In the genomic region with DNA sequence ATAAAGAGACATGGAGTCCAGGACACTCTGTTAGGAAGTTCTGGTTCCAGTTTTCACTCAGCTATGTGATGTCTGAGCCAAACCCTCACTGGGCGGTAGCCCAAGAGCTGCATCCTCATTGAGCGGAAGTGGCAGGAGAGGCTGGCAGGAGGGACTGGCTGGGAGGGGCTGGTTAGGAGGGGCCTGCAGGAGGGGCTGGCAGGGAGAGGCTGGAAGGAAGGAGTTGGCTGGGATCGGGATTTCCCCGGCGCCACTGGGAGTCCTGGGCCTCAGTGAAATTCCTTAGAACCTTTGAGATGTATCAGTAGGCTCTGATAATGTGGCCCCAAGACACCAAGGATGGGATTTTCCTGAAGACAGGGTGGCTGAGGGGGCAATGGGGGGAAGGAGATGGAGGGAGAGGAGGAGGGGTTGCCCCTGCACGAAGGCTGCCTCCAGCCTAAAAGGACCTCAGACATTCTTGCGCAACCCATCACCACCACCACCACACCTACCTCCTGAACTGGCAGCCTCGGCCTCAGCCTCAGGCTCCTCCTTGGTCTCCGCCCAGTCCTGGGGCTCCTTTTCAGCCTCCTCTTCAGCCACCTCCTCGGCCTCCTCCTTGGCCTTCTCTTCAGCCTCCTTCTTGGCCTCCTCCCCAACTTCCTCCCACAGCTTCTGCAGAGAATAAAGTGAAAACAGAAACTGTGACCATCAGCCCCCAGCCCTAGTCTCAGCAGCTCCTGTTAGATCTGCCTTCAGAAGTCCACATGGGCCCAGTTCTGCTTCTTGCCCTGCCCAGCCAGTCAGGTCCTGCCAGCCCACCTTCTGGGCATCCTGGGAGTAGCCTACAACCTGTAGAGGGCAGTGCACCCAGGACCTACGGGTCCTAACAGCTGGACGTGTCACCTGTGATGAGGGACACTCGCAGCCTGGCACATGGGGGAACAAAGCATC, we compare ENCODE assay signal across 1 cellular context.
TF ChIP-seq lines count a peak whose summit lies in the region.

No MANE protein-coding gene starts in this region.

TF ChIP-seq in HepG2, 621 proteins besides CTCF, POLR2A, EP300 and RAD21 (continued from another document and continues in another):
- TF ChIP-seq ZNF550 (CRISPR knock-in tag; IDR thresholded peaks at IDR 0.05; ENCODE audit: borderline replicate concordance) (no peak), TSC22D2 (CRISPR knock-in tag; IDR thresholded peaks at IDR 0.05; ENCODE audit: borderline replicate concordance) (no peak), FOSL2 (CRISPR knock-in tag; IDR thresholded peaks at IDR 0.05) (no peak), ZNF3 (CRISPR knock-in tag; IDR thresholded peaks at IDR 0.05) (no peak), ATF1 (CRISPR knock-in tag; IDR thresholded peaks at IDR 0.05) (no peak), ZNF230 (CRISPR knock-in tag; IDR thresholded peaks at IDR 0.05) (no peak), ZFP41 (CRISPR knock-in tag; IDR thresholded peaks at IDR 0.05; ENCODE audit: borderline replicate concordance) (no peak), KLF9 (CRISPR knock-in tag; IDR thresholded peaks at IDR 0.05; ENCODE audit: low read depth) (no peak), ZNF354B (CRISPR knock-in tag; IDR thresholded peaks at IDR 0.05) (no peak), ZNF552 (CRISPR knock-in tag; IDR thresholded peaks at IDR 0.05; ENCODE audit: borderline replicate concordance) (no peak), ZIK1 (CRISPR knock-in tag; IDR thresholded peaks at IDR 0.05; ENCODE audit: borderline replicate concordance, low read depth) (no peak), TCF12 (IDR thresholded peaks at IDR 0.05) (no peak), TCF12 (CRISPR knock-in tag; IDR thresholded peaks at IDR 0.05) (no peak), KDM3A (CRISPR knock-in tag; IDR thresholded peaks at IDR 0.05; ENCODE audit: low read depth) (no peak), TEAD2 (CRISPR knock-in tag; IDR thresholded peaks at IDR 0.05) (no peak), YY1 (IDR thresholded peaks at IDR 0.05; ENCODE audit: insufficient read depth, insufficient replicate concordance, low read depth, low read length) (no peak), ARNTL (CRISPR knock-in tag; IDR thresholded peaks at IDR 0.05) (no peak), HDAC1 (CRISPR knock-in tag; IDR thresholded peaks at IDR 0.05) (no peak), RBM22 (optimal IDR thresholded peaks at IDR 0.05; ENCODE audit: low read length) (no peak), GZF1 (CRISPR knock-in tag; IDR thresholded peaks at IDR 0.05) (no peak), ZMYM2 (CRISPR knock-in tag; IDR thresholded peaks at IDR 0.05) (no peak), TAF15 (IDR thresholded peaks at IDR 0.05; ENCODE audit: low read depth, low read length, poor library complexity, severe bottlenecking) (no peak), HHEX (CRISPR knock-in tag; IDR thresholded peaks at IDR 0.05) (no peak), SAP130 (CRISPR knock-in tag; IDR thresholded peaks at IDR 0.05; ENCODE audit: low read depth) (0 out of 2 replicates have a peak, but pooled peaks have one; percentile 11), MAZ (IDR thresholded peaks at IDR 0.05; ENCODE audit: borderline replicate concordance, low read depth, low read length) (no peak), MAZ (CRISPR knock-in tag; IDR thresholded peaks at IDR 0.05; ENCODE audit: low read depth) (no peak), ZNF883 (CRISPR knock-in tag; IDR thresholded peaks at IDR 0.05; ENCODE audit: not compliant biosample characterization) (no peak), HNRNPL (IDR thresholded peaks at IDR 0.05; ENCODE audit: low read depth, low read length) (0 out of 2 replicates have a peak, but pooled peaks have one; percentile 69), STAG1 (CRISPR knock-in tag; IDR thresholded peaks at IDR 0.05) (peak; percentile 42; the same call in 1 of the 2 replicates)
- TF ChIP-seq, protein P1, sequence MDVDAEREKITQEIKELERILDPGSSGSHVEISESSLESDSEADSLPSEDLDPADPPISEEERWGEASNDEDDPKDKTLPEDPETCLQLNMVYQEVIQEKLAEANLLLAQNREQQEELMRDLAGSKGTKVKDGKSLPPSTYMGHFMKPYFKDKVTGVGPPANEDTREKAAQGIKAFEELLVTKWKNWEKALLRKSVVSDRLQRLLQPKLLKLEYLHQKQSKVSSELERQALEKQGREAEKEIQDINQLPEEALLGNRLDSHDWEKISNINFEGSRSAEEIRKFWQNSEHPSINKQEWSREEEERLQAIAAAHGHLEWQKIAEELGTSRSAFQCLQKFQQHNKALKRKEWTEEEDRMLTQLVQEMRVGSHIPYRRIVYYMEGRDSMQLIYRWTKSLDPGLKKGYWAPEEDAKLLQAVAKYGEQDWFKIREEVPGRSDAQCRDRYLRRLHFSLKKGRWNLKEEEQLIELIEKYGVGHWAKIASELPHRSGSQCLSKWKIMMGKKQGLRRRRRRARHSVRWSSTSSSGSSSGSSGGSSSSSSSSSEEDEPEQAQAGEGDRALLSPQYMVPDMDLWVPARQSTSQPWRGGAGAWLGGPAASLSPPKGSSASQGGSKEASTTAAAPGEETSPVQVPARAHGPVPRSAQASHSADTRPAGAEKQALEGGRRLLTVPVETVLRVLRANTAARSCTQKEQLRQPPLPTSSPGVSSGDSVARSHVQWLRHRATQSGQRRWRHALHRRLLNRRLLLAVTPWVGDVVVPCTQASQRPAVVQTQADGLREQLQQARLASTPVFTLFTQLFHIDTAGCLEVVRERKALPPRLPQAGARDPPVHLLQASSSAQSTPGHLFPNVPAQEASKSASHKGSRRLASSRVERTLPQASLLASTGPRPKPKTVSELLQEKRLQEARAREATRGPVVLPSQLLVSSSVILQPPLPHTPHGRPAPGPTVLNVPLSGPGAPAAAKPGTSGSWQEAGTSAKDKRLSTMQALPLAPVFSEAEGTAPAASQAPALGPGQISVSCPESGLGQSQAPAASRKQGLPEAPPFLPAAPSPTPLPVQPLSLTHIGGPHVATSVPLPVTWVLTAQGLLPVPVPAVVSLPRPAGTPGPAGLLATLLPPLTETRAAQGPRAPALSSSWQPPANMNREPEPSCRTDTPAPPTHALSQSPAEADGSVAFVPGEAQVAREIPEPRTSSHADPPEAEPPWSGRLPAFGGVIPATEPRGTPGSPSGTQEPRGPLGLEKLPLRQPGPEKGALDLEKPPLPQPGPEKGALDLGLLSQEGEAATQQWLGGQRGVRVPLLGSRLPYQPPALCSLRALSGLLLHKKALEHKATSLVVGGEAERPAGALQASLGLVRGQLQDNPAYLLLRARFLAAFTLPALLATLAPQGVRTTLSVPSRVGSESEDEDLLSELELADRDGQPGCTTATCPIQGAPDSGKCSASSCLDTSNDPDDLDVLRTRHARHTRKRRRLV (CRISPR knock-in tag; IDR thresholded peaks at IDR 0.05): no peak
- TF ChIP-seq, protein P2, sequence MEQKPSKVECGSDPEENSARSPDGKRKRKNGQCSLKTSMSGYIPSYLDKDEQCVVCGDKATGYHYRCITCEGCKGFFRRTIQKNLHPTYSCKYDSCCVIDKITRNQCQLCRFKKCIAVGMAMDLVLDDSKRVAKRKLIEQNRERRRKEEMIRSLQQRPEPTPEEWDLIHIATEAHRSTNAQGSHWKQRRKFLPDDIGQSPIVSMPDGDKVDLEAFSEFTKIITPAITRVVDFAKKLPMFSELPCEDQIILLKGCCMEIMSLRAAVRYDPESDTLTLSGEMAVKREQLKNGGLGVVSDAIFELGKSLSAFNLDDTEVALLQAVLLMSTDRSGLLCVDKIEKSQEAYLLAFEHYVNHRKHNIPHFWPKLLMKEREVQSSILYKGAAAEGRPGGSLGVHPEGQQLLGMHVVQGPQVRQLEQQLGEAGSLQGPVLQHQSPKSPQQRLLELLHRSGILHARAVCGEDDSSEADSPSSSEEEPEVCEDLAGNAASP (CRISPR knock-in tag; IDR thresholded peaks at IDR 0.05; ENCODE audit: borderline replicate concordance): no peak
- TF ChIP-seq, protein P3, sequence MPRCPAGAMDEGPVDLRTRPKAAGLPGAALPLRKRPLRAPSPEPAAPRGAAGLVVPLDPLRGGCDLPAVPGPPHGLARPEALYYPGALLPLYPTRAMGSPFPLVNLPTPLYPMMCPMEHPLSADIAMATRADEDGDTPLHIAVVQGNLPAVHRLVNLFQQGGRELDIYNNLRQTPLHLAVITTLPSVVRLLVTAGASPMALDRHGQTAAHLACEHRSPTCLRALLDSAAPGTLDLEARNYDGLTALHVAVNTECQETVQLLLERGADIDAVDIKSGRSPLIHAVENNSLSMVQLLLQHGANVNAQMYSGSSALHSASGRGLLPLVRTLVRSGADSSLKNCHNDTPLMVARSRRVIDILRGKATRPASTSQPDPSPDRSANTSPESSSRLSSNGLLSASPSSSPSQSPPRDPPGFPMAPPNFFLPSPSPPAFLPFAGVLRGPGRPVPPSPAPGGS (CRISPR knock-in tag; IDR thresholded peaks at IDR 0.05): no peak
- TF ChIP-seq, protein P4, sequence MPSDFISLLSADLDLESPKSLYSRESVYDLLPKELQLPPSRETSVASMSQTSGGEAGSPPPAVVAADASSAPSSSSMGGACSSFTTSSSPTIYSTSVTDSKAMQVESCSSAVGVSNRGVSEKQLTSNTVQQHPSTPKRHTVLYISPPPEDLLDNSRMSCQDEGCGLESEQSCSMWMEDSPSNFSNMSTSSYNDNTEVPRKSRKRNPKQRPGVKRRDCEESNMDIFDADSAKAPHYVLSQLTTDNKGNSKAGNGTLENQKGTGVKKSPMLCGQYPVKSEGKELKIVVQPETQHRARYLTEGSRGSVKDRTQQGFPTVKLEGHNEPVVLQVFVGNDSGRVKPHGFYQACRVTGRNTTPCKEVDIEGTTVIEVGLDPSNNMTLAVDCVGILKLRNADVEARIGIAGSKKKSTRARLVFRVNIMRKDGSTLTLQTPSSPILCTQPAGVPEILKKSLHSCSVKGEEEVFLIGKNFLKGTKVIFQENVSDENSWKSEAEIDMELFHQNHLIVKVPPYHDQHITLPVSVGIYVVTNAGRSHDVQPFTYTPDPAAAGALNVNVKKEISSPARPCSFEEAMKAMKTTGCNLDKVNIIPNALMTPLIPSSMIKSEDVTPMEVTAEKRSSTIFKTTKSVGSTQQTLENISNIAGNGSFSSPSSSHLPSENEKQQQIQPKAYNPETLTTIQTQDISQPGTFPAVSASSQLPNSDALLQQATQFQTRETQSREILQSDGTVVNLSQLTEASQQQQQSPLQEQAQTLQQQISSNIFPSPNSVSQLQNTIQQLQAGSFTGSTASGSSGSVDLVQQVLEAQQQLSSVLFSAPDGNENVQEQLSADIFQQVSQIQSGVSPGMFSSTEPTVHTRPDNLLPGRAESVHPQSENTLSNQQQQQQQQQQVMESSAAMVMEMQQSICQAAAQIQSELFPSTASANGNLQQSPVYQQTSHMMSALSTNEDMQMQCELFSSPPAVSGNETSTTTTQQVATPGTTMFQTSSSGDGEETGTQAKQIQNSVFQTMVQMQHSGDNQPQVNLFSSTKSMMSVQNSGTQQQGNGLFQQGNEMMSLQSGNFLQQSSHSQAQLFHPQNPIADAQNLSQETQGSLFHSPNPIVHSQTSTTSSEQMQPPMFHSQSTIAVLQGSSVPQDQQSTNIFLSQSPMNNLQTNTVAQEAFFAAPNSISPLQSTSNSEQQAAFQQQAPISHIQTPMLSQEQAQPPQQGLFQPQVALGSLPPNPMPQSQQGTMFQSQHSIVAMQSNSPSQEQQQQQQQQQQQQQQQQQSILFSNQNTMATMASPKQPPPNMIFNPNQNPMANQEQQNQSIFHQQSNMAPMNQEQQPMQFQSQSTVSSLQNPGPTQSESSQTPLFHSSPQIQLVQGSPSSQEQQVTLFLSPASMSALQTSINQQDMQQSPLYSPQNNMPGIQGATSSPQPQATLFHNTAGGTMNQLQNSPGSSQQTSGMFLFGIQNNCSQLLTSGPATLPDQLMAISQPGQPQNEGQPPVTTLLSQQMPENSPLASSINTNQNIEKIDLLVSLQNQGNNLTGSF (CRISPR knock-in tag; IDR thresholded peaks at IDR 0.05): no peak
- TF ChIP-seq, protein P5, sequence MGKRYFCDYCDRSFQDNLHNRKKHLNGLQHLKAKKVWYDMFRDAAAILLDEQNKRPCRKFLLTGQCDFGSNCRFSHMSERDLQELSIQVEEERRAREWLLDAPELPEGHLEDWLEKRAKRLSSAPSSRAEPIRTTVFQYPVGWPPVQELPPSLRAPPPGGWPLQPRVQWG (CRISPR knock-in tag; IDR thresholded peaks at IDR 0.05; ENCODE audit: borderline replicate concordance, low read depth): no peak
- TF ChIP-seq, protein P6, sequence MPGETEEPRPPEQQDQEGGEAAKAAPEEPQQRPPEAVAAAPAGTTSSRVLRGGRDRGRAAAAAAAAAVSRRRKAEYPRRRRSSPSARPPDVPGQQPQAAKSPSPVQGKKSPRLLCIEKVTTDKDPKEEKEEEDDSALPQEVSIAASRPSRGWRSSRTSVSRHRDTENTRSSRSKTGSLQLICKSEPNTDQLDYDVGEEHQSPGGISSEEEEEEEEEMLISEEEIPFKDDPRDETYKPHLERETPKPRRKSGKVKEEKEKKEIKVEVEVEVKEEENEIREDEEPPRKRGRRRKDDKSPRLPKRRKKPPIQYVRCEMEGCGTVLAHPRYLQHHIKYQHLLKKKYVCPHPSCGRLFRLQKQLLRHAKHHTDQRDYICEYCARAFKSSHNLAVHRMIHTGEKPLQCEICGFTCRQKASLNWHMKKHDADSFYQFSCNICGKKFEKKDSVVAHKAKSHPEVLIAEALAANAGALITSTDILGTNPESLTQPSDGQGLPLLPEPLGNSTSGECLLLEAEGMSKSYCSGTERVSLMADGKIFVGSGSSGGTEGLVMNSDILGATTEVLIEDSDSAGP (CRISPR knock-in tag; IDR thresholded peaks at IDR 0.05; ENCODE audit: borderline replicate concordance): no peak
- TF ChIP-seq, protein P7, sequence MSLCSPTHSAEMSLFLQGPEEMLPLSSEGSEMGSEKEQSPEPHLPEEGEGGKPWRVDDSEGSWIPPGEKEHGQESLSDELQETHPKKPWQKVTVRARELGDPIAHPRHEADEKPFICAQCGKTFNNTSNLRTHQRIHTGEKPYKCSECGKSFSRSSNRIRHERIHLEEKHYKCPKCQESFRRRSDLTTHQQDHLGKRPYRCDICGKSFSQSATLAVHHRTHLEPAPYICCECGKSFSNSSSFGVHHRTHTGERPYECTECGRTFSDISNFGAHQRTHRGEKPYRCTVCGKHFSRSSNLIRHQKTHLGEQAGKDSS (CRISPR knock-in tag; IDR thresholded peaks at IDR 0.05; ENCODE audit: borderline replicate concordance, low read depth): no peak
- TF ChIP-seq, protein P8, sequence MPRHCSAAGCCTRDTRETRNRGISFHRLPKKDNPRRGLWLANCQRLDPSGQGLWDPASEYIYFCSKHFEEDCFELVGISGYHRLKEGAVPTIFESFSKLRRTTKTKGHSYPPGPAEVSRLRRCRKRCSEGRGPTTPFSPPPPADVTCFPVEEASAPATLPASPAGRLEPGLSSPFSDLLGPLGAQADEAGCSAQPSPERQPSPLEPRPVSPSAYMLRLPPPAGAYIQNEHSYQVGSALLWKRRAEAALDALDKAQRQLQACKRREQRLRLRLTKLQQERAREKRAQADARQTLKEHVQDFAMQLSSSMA (CRISPR knock-in tag; IDR thresholded peaks at IDR 0.05): no peak
